In the genomic region with DNA sequence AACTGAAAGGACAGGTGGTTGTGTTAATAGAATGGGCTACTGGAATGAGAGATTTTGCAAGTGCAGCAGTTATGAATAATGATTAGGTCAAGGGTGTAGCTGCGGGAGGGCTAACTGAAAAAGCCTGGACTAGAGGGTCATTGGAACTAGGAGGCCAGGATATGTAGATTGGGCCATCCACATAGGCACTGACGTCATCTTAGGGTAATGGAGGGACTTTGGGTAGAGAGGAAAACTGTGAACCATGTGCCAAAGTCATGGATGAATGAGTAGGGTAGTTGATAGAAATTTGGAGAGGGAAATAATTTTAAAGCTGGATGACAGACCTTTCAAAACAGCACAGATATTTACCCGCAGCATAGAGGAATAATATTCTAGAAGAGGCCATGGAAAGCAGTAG, we compare ENCODE assay signal across 2 cellular contexts.
TF ChIP-seq lines count a peak whose summit lies in the region.

No MANE protein-coding gene starts in this region.

TF ChIP-seq in HepG2, 621 proteins besides CTCF, POLR2A, EP300 and RAD21:
- TF ChIP-seq MEF2D (CRISPR knock-in tag; IDR thresholded peaks at IDR 0.05), result no peak
- peak; percentile 73 for TF ChIP-seq CREB1 (IDR thresholded peaks at IDR 0.05)
- no peak for TF ChIP-seq CREB1 (CRISPR knock-in tag; IDR thresholded peaks at IDR 0.05)
- peak; percentile 79 for TF ChIP-seq ATF7 (IDR thresholded peaks at IDR 0.05)
- no peak for TF ChIP-seq ATF7 (CRISPR knock-in tag; IDR thresholded peaks at IDR 0.05)
TF ChIP-seq in HepG2: peak in this region for 2.

TF ChIP-seq in HEK293, 187 proteins besides CTCF, POLR2A, EP300 and RAD21:
- TF ChIP-seq ZFP37 (tag by site-specific recombination; IDR thresholded peaks at IDR 0.05), result no peak
- peak; percentile 22; the same call in 1 of the 2 replicates for TF ChIP-seq ATF2 (tag by site-specific recombination; IDR thresholded peaks at IDR 0.05; ENCODE audit: low read depth)
TF ChIP-seq in HEK293: peak in this region for 1.
